In genomic region chr7:40638872-40639271, GRCh38 we compare ENCODE assay signal across 22 cellular contexts.
DNase-seq lines count a peak whose midpoint lies in the region; ATAC-seq, FAIRE-seq and TF ChIP-seq lines count a peak whose summit lies in the region.
"Had no signal": no experiment of that assay in that cellular context is flagged by ENCODE, and none has a peak within 500 bp of the region (broad histone marks: within the 10 kb centered on the region; RNA-seq: fewer than 3 reads in every experiment).

No MANE protein-coding gene starts in this region.

- H3K9ac ChIP-seq in K562 (ENCODE audit: insufficient read depth in 1 of 2, low read depth in 2 of 2, low read length in 2 of 2), result no peak overlapping the region

- WGBS in K562 (ENCODE audit: insufficient coverage, low coverage, missing lambda C conversion rate), result 0% methylated on average over 4 of the region's 4 CpGs

- TF ChIP-seq CTCF in D721Med (IDR thresholded peaks at IDR 0.05; ENCODE audit: insufficient read depth, missing control alignments) (no peak), K562 (IDR thresholded peaks at IDR 0.05 in 2 of 3, conservative IDR thresholded peaks at IDR 0.05 in 1 of 3; ENCODE audit: insufficient read depth in 2 of 3, low read depth in 1 of 3, low read length in 3 of 3) (no peak)

- no peak for TF ChIP-seq RAD21 in K562 (CRISPR knock-in tag; conservative IDR thresholded peaks at IDR 0.05 in 1 of 2, IDR thresholded peaks at IDR 0.05 in 1 of 2)

- in situ Hi-C loops in K562 (cut with MboI), result no loop called here

- no peaks in the 10 kb centered on the region for H3K36me3 Mint-ChIP-seq in CD8-positive, alpha-beta memory T cell
- H3K36me3 Mint-ChIP-seq: CD4-positive, alpha-beta memory T cell had no signal

- intact Hi-C loops in K562 (cut with micrococcal nuclease), result no loop called here

- H3K27ac Mint-ChIP-seq in CD8-positive, alpha-beta memory T cell, result no peak overlapping the region
- H3K27ac Mint-ChIP-seq: CD4-positive, alpha-beta memory T cell had no signal

- no peak overlapping the region for H3K4me2 ChIP-seq in K562 (ENCODE audit: insufficient read depth, low read length)

- no peaks in the 10 kb centered on the region for H3K4me1 ChIP-seq in K562 (replicated peaks in 1 of 2; ENCODE audit: control insufficient read depth in 2 of 2, insufficient read depth in 2 of 2, low read length in 2 of 2)
- H3K4me1 ChIP-seq in CD8-positive, alpha-beta memory T cell (ENCODE audit: insufficient read depth, low read length), result no peaks in the 10 kb centered on the region
- H3K4me1 ChIP-seq: Caco-2 had no signal

- no peak overlapping the region for H3K27ac ChIP-seq in K562 (ENCODE audit: extremely low read depth, low read depth, low read length)
- no peak overlapping the region for H3K27ac ChIP-seq in CD8-positive, alpha-beta memory T cell (ENCODE audit: low read depth, low read length)
- H3K27ac ChIP-seq: 22Rv1 had no signal

- CTCF ChIA-PET in K562 (lab: Yijun Ruan, JAX; ENCODE audit: low intra/inter-chr PET ratio), result no interaction called here
- CTCF ChIA-PET in CD8-positive, alpha-beta memory T cell (lab: Charles Lee), result no interaction called here

- H3K4me3 ChIP-seq in K562, result no peak overlapping the region
- H3K4me3 ChIP-seq in CD8-positive, alpha-beta memory T cell (ENCODE audit: low read length), result no peak overlapping the region
- H3K4me3 ChIP-seq: GM12878 had no signal

- TF ChIP-seq EP300 in K562 (IDR thresholded peaks at IDR 0.05; ENCODE audit: low read length), result no peak

- no peaks in the 10 kb centered on the region for H3K27me3 Mint-ChIP-seq in CD8-positive, alpha-beta memory T cell

- H3K27me3 ChIP-seq in K562 (ENCODE audit: control insufficient read depth in 2 of 2, insufficient read depth in 2 of 2, low read length in 2 of 2), result no peaks in the 10 kb centered on the region
- no peaks in the 10 kb centered on the region for H3K27me3 ChIP-seq in CD8-positive, alpha-beta memory T cell (ENCODE audit: insufficient read depth, low read length, poor library complexity, severe bottlenecking)

- no peak for TF ChIP-seq POLR2A in K562 (conservative IDR thresholded peaks at IDR 0.05)

- H3K36me3 ChIP-seq in K562 (ENCODE audit: control insufficient read depth, insufficient read depth, low read length), result no peaks in the 10 kb centered on the region
- no peaks in the 10 kb centered on the region for H3K36me3 ChIP-seq in CD8-positive, alpha-beta memory T cell (ENCODE audit: insufficient read depth, low read length)

- no peaks in the 10 kb centered on the region for H3K9me1 ChIP-seq in K562 (ENCODE audit: control insufficient read depth, insufficient read depth, low read length)

- no peaks in the 10 kb centered on the region for H3K79me2 ChIP-seq in K562 (ENCODE audit: control insufficient read depth, insufficient read depth, low read length)

- FAIRE-seq in D721Med (lab: Jason Lieb, UNC) (peak; percentile 51), K562 (lab: Jason Lieb, UNC) (no peak)
- FAIRE-seq: A204.1, GM12878, GM18507, H54 had no signal

- no peaks in the 10 kb centered on the region for H3K9me3 ChIP-seq in K562 (replicated peaks; ENCODE audit: control insufficient read depth, insufficient read depth, low read depth, low read length)
- no peaks in the 10 kb centered on the region for H3K9me3 ChIP-seq in CD8-positive, alpha-beta memory T cell (ENCODE audit: low read length)
- H3K9me3 ChIP-seq: Caco-2 had no signal

- DNase-seq in NOMO-1 treated with DMSO at 0.1 percent for 48 hours (lab: John Stamatoyannopoulos, UW; ENCODE audit: unreplicated experiment) (peak; percentile 27), NOMO-1 treated with dmso at 0.1 percent for 144 hours (lab: John Stamatoyannopoulos, UW; ENCODE audit: unreplicated experiment) (no peak), D721Med (ENCODE audit: insufficient read length, low spot score) (no peak), K562 (ENCODE audit: extremely low read depth in 1 of 4, low spot score in 3 of 4) (no peak), NCI-H2029 treated with DMSO at 0.1 percent for 48 hours (lab: John Stamatoyannopoulos, UW) (no peak), NCI-H1436 (lab: John Stamatoyannopoulos, UW) (no peak)
- no peak for DNase-seq in CD8-positive, alpha-beta memory T cell
- DNase-seq: ACHN; C1 segment of cervical spinal cord; Caco-2; CD4-positive, alpha-beta memory T cell; DMS 273 treated with DMSO at 0.1 percent for 48 hours; DMS79; EL; GDM1; GOT3; HCEC 1CT had no signal

- no peak overlapping the region for H2AFZ ChIP-seq in K562 (ENCODE audit: low read depth, low read length)

- peaks cover 0 to 8% (median 5%) of the 10 kb centered on the region in 5 donors for H3K9me3 Mint-ChIP-seq in CD8-positive, alpha-beta memory T cell

- no peak for ATAC-seq in K562
- ATAC-seq: GM12878 had no signal

- POLR2A ChIA-PET in K562 (lab: Yijun Ruan, JAX), result no interaction called here
- POLR2A ChIA-PET in CD8-positive, alpha-beta memory T cell (lab: Charles Lee), result no interaction called here

- H4K20me1 ChIP-seq in K562 (replicated peaks; ENCODE audit: control insufficient read depth, insufficient read depth, low read length), result no peaks in the 10 kb centered on the region

- H3K4me1 Mint-ChIP-seq in CD8-positive, alpha-beta memory T cell, result no peaks in the 10 kb centered on the region
- H3K4me1 Mint-ChIP-seq: CD4-positive, alpha-beta memory T cell had no signal

- no TSS peak for BruUV-seq in K562 (replicated peaks; lab: Mats Ljungman, UMichigan)

- H3K4me3 Mint-ChIP-seq in CD8-positive, alpha-beta memory T cell, result no peak overlapping the region
- H3K4me3 Mint-ChIP-seq: CD4-positive, alpha-beta memory T cell had no signal

TF ChIP-seq in K562, 482 proteins besides CTCF, POLR2A, EP300 and RAD21:
- TF ChIP-seq MAFK (IDR thresholded peaks at IDR 0.05; ENCODE audit: low read length), result peak; percentile 33; the same call in 1 of the 2 replicates
- peak; percentile 17; the same call in 1 of the 2 replicates for TF ChIP-seq MAFF (IDR thresholded peaks at IDR 0.05; ENCODE audit: low read length)
- TF ChIP-seq C11orf30 (IDR thresholded peaks at IDR 0.05; ENCODE audit: low read depth), result peak; percentile 19; the same call in 1 of the 2 replicates
- TF ChIP-seq TBP (optimal IDR thresholded peaks at IDR 0.05; ENCODE audit: low read depth, low read length), result no peak
- TF ChIP-seq ZNF316 (IDR thresholded peaks at IDR 0.05), result peak; percentile 50
TF ChIP-seq in K562: peak in this region for 4.
